ENCODE assay signal across 10 cellular contexts in genomic region chr18:73891572-73892421, GRCh38.
DNase-seq lines count a peak whose midpoint lies in the region; ATAC-seq and TF ChIP-seq lines count a peak whose summit lies in the region.
"Had no signal": no experiment of that assay in that cellular context is flagged by ENCODE, and none has a peak within 500 bp of the region (broad histone marks: within the 10 kb centered on the region; RNA-seq: fewer than 3 reads in every experiment).

No MANE protein-coding gene starts in this region.

- H3K9me3 Mint-ChIP-seq in WTC11: no peaks in the 10 kb centered on the region
- H3K9me3 Mint-ChIP-seq in CD4-positive, alpha-beta memory T cell: no peaks in the 10 kb centered on the region

- peaks cover 61% of the 10 kb centered on the region for H3K4me1 Mint-ChIP-seq in WTC11
- H3K4me1 Mint-ChIP-seq in CD4-positive, alpha-beta memory T cell: no peaks in the 10 kb centered on the region

- no peak overlapping the region for H3K18ac ChIP-seq in mesendoderm (ENCODE audit: low read length)

- in situ Hi-C loops in gastrocnemius medialis (cut with MboI; ENCODE audit: low sequenced_read_pairs in 4 of 4): loop anchor here in 1 of 4 donors (10.0 kb wide), 1 partner anchor 63 kb away; no protein-coding TSS in a partner anchor

- H2BK15ac ChIP-seq in mesendoderm (replicated peaks; ENCODE audit: low read depth): no peak overlapping the region

- H4K8ac ChIP-seq in mesendoderm (ENCODE audit: low read depth, low read length): no peak overlapping the region

- peak overlapping the region; percentile 9 for H3K4me2 ChIP-seq in mesendoderm (ENCODE audit: low read length)

- H2BK5ac ChIP-seq in mesendoderm (ENCODE audit: low read length): no peak overlapping the region

- H3K4me3 ChIP-seq in mesendoderm (ENCODE audit: low read length) (no peak overlapping the region), colonic mucosa (no peak overlapping the region), gastrocnemius medialis (no peak overlapping the region)
- no peak overlapping the region for H3K4me3 ChIP-seq in CD4-positive, alpha-beta memory T cell (ENCODE audit: low read length in 2 of 2)

- POLR2A ChIA-PET in WTC11 (lab: Charles Lee): no interaction called here
- POLR2A ChIA-PET in CD4-positive, alpha-beta memory T cell (lab: Charles Lee; ENCODE audit: partially characterized antibody): no interaction called here

- H3K79me1 ChIP-seq in mesendoderm (ENCODE audit: low read length): no peaks in the 10 kb centered on the region

- CTCF ChIA-PET in WTC11 (lab: Charles Lee): interaction anchor here (0.7 kb wide), 1 partner anchor 540 kb away, joined by 3 read pairs; no protein-coding TSS in a partner anchor
- CTCF ChIA-PET in CD4-positive, alpha-beta memory T cell (lab: Charles Lee; ENCODE audit: partially characterized antibody): no interaction called here

- no peak; the same call in 1 of the 2 replicates for TF ChIP-seq CTCF in WTC11 (IDR thresholded peaks at IDR 0.05)
- TF ChIP-seq CTCF in colonic mucosa (IDR thresholded peaks at IDR 0.05): no peak
- no peak for TF ChIP-seq CTCF in gastrocnemius medialis (IDR thresholded peaks at IDR 0.05 in 4 of 5, conservative IDR thresholded peaks at IDR 0.05 in 1 of 5)

- no peak overlapping the region for H4K5ac ChIP-seq in mesendoderm (ENCODE audit: low read length)

- H3K27me3 Mint-ChIP-seq in WTC11 (ENCODE audit: low read depth): peaks cover 34% of the 10 kb centered on the region
- peaks cover 0 to 3% of the 10 kb centered on the region in 2 donors for H3K27me3 Mint-ChIP-seq in CD4-positive, alpha-beta memory T cell

- intact Hi-C loops in colonic mucosa (cut with DNase I) (no loop called here), gastrocnemius medialis (cut with DNase I; ENCODE audit: low total_unique reads) (no loop called here)
- intact Hi-C loops in CD4-positive, alpha-beta memory T cell (cut with micrococcal nuclease): no loop called here

- TF ChIP-seq RAD21 in Ishikawa (IDR thresholded peaks at IDR 0.05; ENCODE audit: low read depth): peak; percentile 48

- no peak overlapping the region for H2BK120ac ChIP-seq in mesendoderm (ENCODE audit: low read depth, low read length)

- H3K4ac ChIP-seq in mesendoderm (ENCODE audit: low read depth, low read length): peak overlapping the region; percentile 40

- H3K79me2 ChIP-seq in mesendoderm (ENCODE audit: control insufficient read depth, insufficient read depth, low read length): no peaks in the 10 kb centered on the region

- ATAC-seq in WTC11: peak; percentile 68
- ATAC-seq in gastrocnemius medialis: no peak

- no CpG with 5 or more reads among the region's 20 CpGs for WGBS in mesendoderm (ENCODE audit: extremely low coverage, insufficient coverage, low lambda C conversion rate)

- no peak overlapping the region for H3K23ac ChIP-seq in mesendoderm (ENCODE audit: low read length)

- H3K4me1 ChIP-seq in mesendoderm (ENCODE audit: control insufficient read depth, low read depth, low read length): peaks cover 2% of the 10 kb centered on the region
- no peaks in the 10 kb centered on the region for H3K4me1 ChIP-seq in colonic mucosa
- H3K4me1 ChIP-seq in CD4-positive, alpha-beta memory T cell (ENCODE audit: insufficient read depth, low read length): no peaks in the 10 kb centered on the region
- no peaks in the 10 kb centered on the region for H3K4me1 ChIP-seq in gastrocnemius medialis

- H3K36me3 ChIP-seq in mesendoderm (ENCODE audit: control insufficient read depth, insufficient read depth, low read length): no peaks in the 10 kb centered on the region
- no peaks in the 10 kb centered on the region for H3K36me3 ChIP-seq in colonic mucosa
- H3K36me3 ChIP-seq in CD4-positive, alpha-beta memory T cell (ENCODE audit: insufficient read depth, low read length): no peaks in the 10 kb centered on the region
- no peaks in the 10 kb centered on the region for H3K36me3 ChIP-seq in gastrocnemius medialis

- peak overlapping the region; percentile 84 for H3K27ac Mint-ChIP-seq in WTC11
- H3K27ac Mint-ChIP-seq in CD4-positive, alpha-beta memory T cell: no peak overlapping the region

- H3K27me3 ChIP-seq in mesendoderm (ENCODE audit: insufficient read depth, low read length, poor library complexity) (no peaks in the 10 kb centered on the region), colonic mucosa (no peaks in the 10 kb centered on the region), gastrocnemius medialis (no peaks in the 10 kb centered on the region)
- no peaks in the 10 kb centered on the region for H3K27me3 ChIP-seq in CD4-positive, alpha-beta memory T cell (ENCODE audit: insufficient read depth, low read length)

- DNase-seq in ELF-1 (ENCODE audit: low read depth, low spot score): peak; percentile 76
- DNase-seq in WTC11 (ENCODE audit: low spot score): peak; percentile 72
- DNase-seq in mesendoderm: peak; percentile 82
- DNase-seq in colonic mucosa: no peak
- DNase-seq in CD4-positive, alpha-beta memory T cell: no peak
- DNase-seq in gastrocnemius medialis: no peak
- DNase-seq: amygdala, DMS79, NCI-H524 had no signal

- no peak for TF ChIP-seq POLR2A in gastrocnemius medialis (IDR thresholded peaks at IDR 0.05)

- H3K9me3 ChIP-seq in colonic mucosa (no peaks in the 10 kb centered on the region), gastrocnemius medialis (no peaks in the 10 kb centered on the region)
- no peaks in the 10 kb centered on the region for H3K9me3 ChIP-seq in CD4-positive, alpha-beta memory T cell (ENCODE audit: control insufficient read depth in 1 of 2, low read length in 2 of 2)

- H3K9ac ChIP-seq in mesendoderm (ENCODE audit: low read length): no peak overlapping the region
- H3K9ac ChIP-seq in colonic mucosa (ENCODE audit: low read depth in 2 of 2, low read length in 2 of 2): no peak overlapping the region

- H3K36me3 Mint-ChIP-seq in WTC11: no peaks in the 10 kb centered on the region
- H3K36me3 Mint-ChIP-seq in CD4-positive, alpha-beta memory T cell: no peaks in the 10 kb centered on the region

- H2AK5ac ChIP-seq in mesendoderm (ENCODE audit: low read length): no peak overlapping the region

- H3K56ac ChIP-seq in mesendoderm (ENCODE audit: low read length): no peak overlapping the region

- H3K4me3 Mint-ChIP-seq in WTC11: peak overlapping the region; percentile 47
- no peak overlapping the region for H3K4me3 Mint-ChIP-seq in CD4-positive, alpha-beta memory T cell

- no peak overlapping the region for H3K27ac ChIP-seq in mesendoderm (ENCODE audit: low read depth, low read length)
- H3K27ac ChIP-seq in colonic mucosa: no peak overlapping the region
- H3K27ac ChIP-seq in CD4-positive, alpha-beta memory T cell (ENCODE audit: low read depth, low read length): no peak overlapping the region
- H3K27ac ChIP-seq in gastrocnemius medialis: no peak overlapping the region

- peak; percentile 92 for TF ChIP-seq EP300 in Ishikawa (IDR thresholded peaks at IDR 0.05; ENCODE audit: borderline replicate concordance)

TF ChIP-seq in Ishikawa, 13 proteins besides CTCF, POLR2A, EP300 and RAD21 (continues in another document):
- TF ChIP-seq FOXM1 (IDR thresholded peaks at IDR 0.05; ENCODE audit: borderline replicate concordance, low read depth): peak; percentile 82; the same call in 1 of the 2 replicates

TF ChIP-seq in WTC11, 78 proteins besides CTCF, POLR2A, EP300 and RAD21 (continues in another document):
- TF ChIP-seq PREB (CRISPR knock-in tag; IDR thresholded peaks at IDR 0.05; ENCODE audit: borderline replicate concordance) (no peak), ETV6 (CRISPR knock-in tag; IDR thresholded peaks at IDR 0.05) (peak; percentile 53; the same call in 1 of the 2 replicates), JUN (CRISPR knock-in tag; IDR thresholded peaks at IDR 0.05) (no peak), IRF1 (CRISPR knock-in tag; IDR thresholded peaks at IDR 0.05) (no peak), NFYB (CRISPR knock-in tag; conservative IDR thresholded peaks at IDR 0.05; ENCODE audit: low read depth) (no peak)
- TF ChIP-seq, protein P1, sequence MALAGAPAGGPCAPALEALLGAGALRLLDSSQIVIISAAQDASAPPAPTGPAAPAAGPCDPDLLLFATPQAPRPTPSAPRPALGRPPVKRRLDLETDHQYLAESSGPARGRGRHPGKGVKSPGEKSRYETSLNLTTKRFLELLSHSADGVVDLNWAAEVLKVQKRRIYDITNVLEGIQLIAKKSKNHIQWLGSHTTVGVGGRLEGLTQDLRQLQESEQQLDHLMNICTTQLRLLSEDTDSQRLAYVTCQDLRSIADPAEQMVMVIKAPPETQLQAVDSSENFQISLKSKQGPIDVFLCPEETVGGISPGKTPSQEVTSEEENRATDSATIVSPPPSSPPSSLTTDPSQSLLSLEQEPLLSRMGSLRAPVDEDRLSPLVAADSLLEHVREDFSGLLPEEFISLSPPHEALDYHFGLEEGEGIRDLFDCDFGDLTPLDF (CRISPR knock-in tag; IDR thresholded peaks at IDR 0.05): no peak
- TF ChIP-seq, protein P2, sequence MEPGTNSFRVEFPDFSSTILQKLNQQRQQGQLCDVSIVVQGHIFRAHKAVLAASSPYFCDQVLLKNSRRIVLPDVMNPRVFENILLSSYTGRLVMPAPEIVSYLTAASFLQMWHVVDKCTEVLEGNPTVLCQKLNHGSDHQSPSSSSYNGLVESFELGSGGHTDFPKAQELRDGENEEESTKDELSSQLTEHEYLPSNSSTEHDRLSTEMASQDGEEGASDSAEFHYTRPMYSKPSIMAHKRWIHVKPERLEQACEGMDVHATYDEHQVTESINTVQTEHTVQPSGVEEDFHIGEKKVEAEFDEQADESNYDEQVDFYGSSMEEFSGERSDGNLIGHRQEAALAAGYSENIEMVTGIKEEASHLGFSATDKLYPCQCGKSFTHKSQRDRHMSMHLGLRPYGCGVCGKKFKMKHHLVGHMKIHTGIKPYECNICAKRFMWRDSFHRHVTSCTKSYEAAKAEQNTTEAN (CRISPR knock-in tag; IDR thresholded peaks at IDR 0.05): no peak

Comparison
In these comparisons a context has a peak if more than half of its experiments do, and no peak if none do; other contexts are left out.
1. DNase-seq: peak in ELF-1 (single experiment), WTC11 (single experiment) and mesendoderm (single experiment); none in colonic mucosa (single experiment), CD4-positive, alpha-beta memory T cell (0 of 5) and gastrocnemius medialis (0 of 2).